1 cellular context compared by ENCODE assay signal in the genomic region with DNA sequence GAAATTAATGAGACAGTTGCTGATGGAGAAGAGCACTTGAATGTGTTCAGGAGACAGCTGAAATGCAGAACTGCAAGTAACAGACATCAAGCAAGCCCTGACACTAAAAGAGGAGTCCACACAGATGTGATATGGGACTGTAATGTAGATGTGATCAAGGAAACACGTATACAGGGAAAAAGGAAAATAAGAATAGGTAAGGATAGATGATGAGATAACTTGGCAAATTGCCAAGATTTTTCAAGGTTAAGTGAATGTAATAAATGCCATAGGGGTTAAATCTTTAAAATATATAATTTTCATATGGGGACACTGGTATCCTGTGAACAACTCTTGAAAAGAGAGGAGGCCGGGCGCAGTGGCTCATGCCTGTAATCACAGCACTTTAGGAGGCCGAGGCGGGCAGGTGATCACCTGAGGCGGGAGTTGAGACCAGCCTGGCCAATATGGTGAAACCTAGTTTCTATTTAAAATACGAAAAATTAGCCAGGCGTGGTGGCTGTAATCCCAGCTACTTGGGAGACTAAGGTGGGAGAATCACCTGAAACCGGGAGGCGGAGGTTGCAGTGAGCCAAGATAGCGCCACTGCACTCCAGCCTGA.
TF ChIP-seq lines count a peak whose summit lies in the region.

No MANE protein-coding gene starts in this region.

TF ChIP-seq in GM12878, 131 proteins besides CTCF, POLR2A, EP300 and RAD21:
- no peak for TF ChIP-seq GABPA (IDR thresholded peaks at IDR 0.05; ENCODE audit: low read depth)
- TF ChIP-seq, protein P1, sequence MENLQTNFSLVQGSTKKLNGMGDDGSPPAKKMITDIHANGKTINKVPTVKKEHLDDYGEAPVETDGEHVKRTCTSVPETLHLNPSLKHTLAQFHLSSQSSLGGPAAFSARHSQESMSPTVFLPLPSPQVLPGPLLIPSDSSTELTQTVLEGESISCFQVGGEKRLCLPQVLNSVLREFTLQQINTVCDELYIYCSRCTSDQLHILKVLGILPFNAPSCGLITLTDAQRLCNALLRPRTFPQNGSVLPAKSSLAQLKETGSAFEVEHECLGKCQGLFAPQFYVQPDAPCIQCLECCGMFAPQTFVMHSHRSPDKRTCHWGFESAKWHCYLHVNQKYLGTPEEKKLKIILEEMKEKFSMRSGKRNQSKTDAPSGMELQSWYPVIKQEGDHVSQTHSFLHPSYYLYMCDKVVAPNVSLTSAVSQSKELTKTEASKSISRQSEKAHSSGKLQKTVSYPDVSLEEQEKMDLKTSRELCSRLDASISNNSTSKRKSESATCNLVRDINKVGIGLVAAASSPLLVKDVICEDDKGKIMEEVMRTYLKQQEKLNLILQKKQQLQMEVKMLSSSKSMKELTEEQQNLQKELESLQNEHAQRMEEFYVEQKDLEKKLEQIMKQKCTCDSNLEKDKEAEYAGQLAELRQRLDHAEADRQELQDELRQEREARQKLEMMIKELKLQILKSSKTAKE (IDR thresholded peaks at IDR 0.05; ENCODE audit: low read depth, poor library complexity, severe bottlenecking), result peak; percentile 70
- peak; percentile 95 for TF ChIP-seq SMAD1 (IDR thresholded peaks at IDR 0.05; ENCODE audit: low read depth, partially characterized antibody)
